ENCODE assay signal across 8 cellular contexts in the genomic region with DNA sequence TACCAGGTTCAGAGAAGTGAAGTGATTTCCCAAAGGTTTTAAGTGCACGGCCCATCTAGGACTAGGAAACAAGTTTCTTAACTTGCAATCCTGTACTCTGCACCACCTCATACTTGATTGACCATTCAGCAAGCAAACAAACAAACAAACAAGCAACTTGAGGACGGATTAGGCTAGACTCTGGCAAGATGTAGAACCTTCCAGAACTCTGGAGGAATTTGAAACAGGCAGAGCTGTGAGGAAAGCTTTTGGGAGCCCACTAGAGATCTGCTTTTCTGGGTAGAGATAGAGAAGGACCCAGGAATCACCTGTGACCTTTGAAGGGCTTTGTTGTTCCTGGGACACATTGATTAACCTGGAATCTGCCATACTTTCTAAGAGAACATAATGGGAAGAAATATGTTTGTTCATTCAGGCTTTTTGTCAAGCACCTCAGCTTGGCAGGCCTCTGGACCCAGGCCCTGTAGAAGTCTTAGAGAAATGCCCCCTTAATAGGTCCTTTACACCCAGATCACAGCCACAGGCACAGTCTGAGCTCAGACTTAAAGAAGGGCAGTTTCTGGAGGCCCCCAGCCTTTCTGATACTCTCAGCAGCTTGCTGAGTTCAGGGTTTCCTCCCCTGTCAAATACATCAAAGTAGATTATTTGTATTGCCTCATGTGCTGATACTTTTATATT. TPM values are rescaled to one million over a fixed set of nuclear protein-coding genes. Genes with fewer than 3 reads are reported as not detected.
DNase-seq lines count a peak whose midpoint lies in the region; ATAC-seq and TF ChIP-seq lines count a peak whose summit lies in the region.

No MANE protein-coding gene starts in this region.

- TF ChIP-seq CTCF in CD14-positive monocyte (IDR thresholded peaks at IDR 0.05), result no peak
- no peak for TF ChIP-seq CTCF in nephron (IDR thresholded peaks at IDR 0.05; ENCODE audit: unreplicated experiment in 3 of 3)
- no peak for TF ChIP-seq CTCF in GM10266 (IDR thresholded peaks at IDR 0.05; ENCODE audit: control insufficient read depth, insufficient read depth, low read depth, missing control alignments)

- H3K27ac ChIP-seq in cingulate gyrus (ENCODE audit: low read depth, low read length), result peak overlapping the region; percentile 95

- no peaks in the 10 kb centered on the region for H3K9me3 Mint-ChIP-seq in CD14-positive monocyte
- no peaks in the 10 kb centered on the region for H3K9me3 Mint-ChIP-seq in IgD-negative memory B cell
- H3K9me3 Mint-ChIP-seq in nephron, result no peaks in the 10 kb centered on the region

- H3K4me3 Mint-ChIP-seq in CD14-positive monocyte, result peak overlapping the region; percentile 93
- peak overlapping the region; percentile 92 to 99 (median 95) for H3K4me3 Mint-ChIP-seq in IgD-negative memory B cell
- peak overlapping the region; percentile 90 to 95 (median 92) for H3K4me3 Mint-ChIP-seq in nephron

- DNase-seq in CD14-positive monocyte (ENCODE audit: low spot score) (no peak), NCI-H2196 (lab: John Stamatoyannopoulos, UW; ENCODE audit: unreplicated experiment) (no peak), GM10266 (ENCODE audit: extremely low spot score) (no peak)

- ATAC-seq in HG03175 (IDR thresholded peaks at IDR 0.05; ENCODE audit: unreplicated experiment), result no peak
- ATAC-seq in HG02852 (IDR thresholded peaks at IDR 0.05; ENCODE audit: unreplicated experiment), result no peak

- H3K27me3 Mint-ChIP-seq in CD14-positive monocyte (ENCODE audit: low read depth in 3 of 3) (peaks cover 2 to 4% (median 3%) of the 10 kb centered on the region in 3 donors), IgD-negative memory B cell (no peaks in the 10 kb centered on the region), nephron (ENCODE audit: low read depth) (peaks cover 4% of the 10 kb centered on the region)

- H3K27ac Mint-ChIP-seq in CD14-positive monocyte (peak overlapping the region; percentile 93 to 99 (median 98)), IgD-negative memory B cell (peak overlapping the region; percentile 94 to 100 (median 99)), nephron (peak overlapping the region; percentile 97 to 99 (median 99))

- H3K4me1 Mint-ChIP-seq in CD14-positive monocyte (peaks cover 21% of the 10 kb centered on the region), IgD-negative memory B cell (peaks cover 14 to 35% (median 32%) of the 10 kb centered on the region in 3 donors), nephron (peaks cover 29% of the 10 kb centered on the region)

- H3K36me3 Mint-ChIP-seq in CD14-positive monocyte, result no peaks in the 10 kb centered on the region
- H3K36me3 Mint-ChIP-seq in IgD-negative memory B cell, result peaks cover 2% of the 10 kb centered on the region
- H3K36me3 Mint-ChIP-seq in nephron (ENCODE audit: low read depth), result no peaks in the 10 kb centered on the region

- intact Hi-C loops in CD14-positive monocyte (cut with micrococcal nuclease), result loop anchor here (2.0 to 5.0 kb wide), 2 partner anchors 50 to 51 kb away; partner anchors contain the start of gene ASB8 (in 2 of the 2)

RNA-seq across cellular contexts. Expression of gene SENP1, which starts 0.8 kb away (rescaled TPM):
- polyA plus RNA-seq in CD14-positive monocyte, result 1 to 10 TPM; 5.2 to 6.0 TPM
- polyA plus RNA-seq in IgD-negative memory B cell, result 12.6 TPM

RNA-seq across cellular contexts. Expression of gene PFKM, which starts 12.5 kb away (rescaled TPM):
- polyA plus RNA-seq in CD14-positive monocyte (1 to 10 TPM; 2.8 to 3.0 TPM), IgD-negative memory B cell (7.5 TPM)

RNA-seq across cellular contexts. Expression of gene ASB8, which starts 50.6 kb away (rescaled TPM):
- 10 to 100 TPM; 38.4 to 50.0 TPM for polyA plus RNA-seq in CD14-positive monocyte
- 59.9 TPM for polyA plus RNA-seq in IgD-negative memory B cell
